In genomic region chr7:26042237-26042636, GRCh38 we compare ENCODE assay signal across 35 cellular contexts.
"Had no signal": no experiment of that assay in that cellular context is flagged by ENCODE, and none has a peak within 500 bp of the region (broad histone marks: within the 10 kb centered on the region; RNA-seq: fewer than 3 reads in every experiment).

No MANE protein-coding gene starts in this region.

- DNase-seq: Karpas-422, Kasumi-1, MG63, MM.1S, MV-4-11, NCI-H1048, NCI-H1092, NCI-H1092 treated with DMSO at 0.1 percent for 48 hours, NCI-H1105, NCI-H1105 treated with DMSO at 0.1 percent for 48 hours, NCI-H1417, NCI-H1417 treated with DMSO at 0.1 percent for 48 hours, NCI-H1436, NCI-H1436 treated with DMSO at 0.1 percent for 48 hours, NCI-H146, NCI-H1694, NCI-H1694 treated with DMSO at 0.1 percent for 48 hours, NCI-H187, NCI-H187 treated with DMSO at 0.1 percent for 48 hours, NCI-H1930, NCI-H2029, NCI-H2029 treated with DMSO at 0.1 percent for 48 hours, NCI-H2081, NCI-H2081 treated with DMSO at 0.1 percent for 48 hours, NCI-H2107, NCI-H2171, NCI-H2171 treated with DMSO at 0.1 percent for 48 hours, NCI-H2227 treated with DMSO at 0.1 percent for 48 hours, NCI-H226, NCI-H345, NCI-H446, NCI-H446 treated with DMSO at 0.1 percent for 48 hours, NCI-H510A, NCI-H510A treated with DMSO at 0.1 percent for 48 hours, NCI-H524 had no signal

- H3K27me3 ChIP-seq: MG63 had no signal

- H3K4me3 ChIP-seq: MG63 had no signal

- H3K9me3 ChIP-seq: MG63 had no signal

- H3K36me3 ChIP-seq: MG63 had no signal
